ENCODE assay signal across 11 cellular contexts in genomic region chr20:6524305-6524704, GRCh38.
"Had no signal": no experiment of that assay in that cellular context is flagged by ENCODE, and none has a peak within 500 bp of the region (broad histone marks: within the 10 kb centered on the region; RNA-seq: fewer than 3 reads in every experiment).

No MANE protein-coding gene starts in this region.

- FAIRE-seq: H1, H54 had no signal

- H3K4me3 ChIP-seq: GM23248, GM23338, HAP-1 had no signal

- H3K27ac Mint-ChIP-seq: H9, HFFc6 had no signal

- H3K9ac ChIP-seq: GM23248 had no signal

- ATAC-seq: GM23338, HCT116 had no signal

- H3K9me3 ChIP-seq: HAP-1 had no signal

- H2AFZ ChIP-seq: GM23248, GM23338 had no signal

- H3K27ac ChIP-seq: GM23248 had no signal

- H3K36me3 ChIP-seq: HAP-1 had no signal

- H3K4me1 ChIP-seq: HAP-1 had no signal

- DNase-seq: GM23248, GOT3, H7, H9, HCEC 1CT, HFFc6 had no signal

- H3K4me3 Mint-ChIP-seq: GM23338, H9, HFFc6 had no signal

- H3K4me2 ChIP-seq: GM23338 had no signal

- H3K4me1 Mint-ChIP-seq: GM23338, H9 had no signal
